Comparison of ENCODE assay signal across 22 cellular contexts in genomic region chr6:96811136-96811535, GRCh38. TPM values are rescaled to one million over a fixed set of nuclear protein-coding genes. Genes with fewer than 3 reads are reported as not detected.
"Had no signal": no experiment of that assay in that cellular context is flagged by ENCODE, and none has a peak within 500 bp of the region (broad histone marks: within the 10 kb centered on the region; RNA-seq: fewer than 3 reads in every experiment).

No MANE protein-coding gene starts in this region.

- H3K36me3 ChIP-seq: cardiac muscle cell, left lung, sigmoid colon, spleen, upper lobe of right lung had no signal

- H3K27ac Mint-ChIP-seq: activated naive CD8-positive, alpha-beta T cell; activated T-helper 2 cell treated with anti-CD3 and anti-CD28 coated beads, Interferon-gamma antibody, Interleukin-2, Interleukin-4, amounts not matched to agents 10 μg/mL and 5 μg/mL and 100 μg/mL, durations not matched to agents 14 hours and 24 hours and 36 hours; dendritic cell treated with granulocyte-macrophage colony-stimulating factor and Interleukin-4, amounts not matched to agents 40 ng/mL and 50 ng/mL, for 4 days; naive B cell; T-helper 1 cell treated with Interleukin-12 subunit alpha and Interleukin-12 subunit beta and Interleukin-4 antibody, amounts not matched to agents 30 μg/mL and 1 μg/mL, for 36 hours had no signal

- H3K4me1 ChIP-seq: left lung, spleen, upper lobe of right lung had no signal

- H3K36me3 Mint-ChIP-seq: activated naive CD8-positive, alpha-beta T cell; naive B cell had no signal

- H3K27ac ChIP-seq: cardiac muscle cell, left lung, sigmoid colon, spleen, upper lobe of right lung had no signal

- H3K4me3 ChIP-seq: cardiac muscle cell, left lung, sigmoid colon, spleen, upper lobe of right lung had no signal

- H3K9me3 ChIP-seq: left lung, sigmoid colon, spleen, upper lobe of right lung had no signal

- H3K4me1 Mint-ChIP-seq: naive B cell had no signal

- H3K27me3 Mint-ChIP-seq: dendritic cell treated with granulocyte-macrophage colony-stimulating factor and Interleukin-4, amounts not matched to agents 40 ng/mL and 50 ng/mL, for 4 days had no signal

- H3K9me3 Mint-ChIP-seq: activated T-cell treated with anti-CD3 and anti-CD28 coated beads, Interleukin-2, amount 50 U/mL, for 4 hours; activated T-helper 2 cell treated with anti-CD3 and anti-CD28 coated beads, Interferon-gamma antibody, Interleukin-2, Interleukin-4, amounts not matched to agents 10 μg/mL and 5 μg/mL and 100 μg/mL, durations not matched to agents 14 hours and 24 hours and 36 hours; dendritic cell treated with granulocyte-macrophage colony-stimulating factor and Interleukin-4, amounts not matched to agents 40 ng/mL and 50 ng/mL, for 4 days; naive B cell; T-helper 1 cell treated with Interleukin-12 subunit alpha and Interleukin-12 subunit beta and Interleukin-4 antibody, amounts not matched to agents 30 μg/mL and 1 μg/mL, for 36 hours had no signal

- H3K27me3 ChIP-seq: cardiac muscle cell, left lung, sigmoid colon, spleen, upper lobe of right lung had no signal

- H3K4me3 Mint-ChIP-seq: activated naive CD8-positive, alpha-beta T cell; activated T-cell treated with anti-CD3 and anti-CD28 coated beads, Interleukin-2, amount 50 U/mL, for 4 hours; dendritic cell treated with granulocyte-macrophage colony-stimulating factor and Interleukin-4, amounts not matched to agents 40 ng/mL and 50 ng/mL, for 4 days; naive B cell; T-helper 1 cell treated with Interleukin-12 subunit alpha and Interleukin-12 subunit beta and Interleukin-4 antibody, amounts not matched to agents 30 μg/mL and 1 μg/mL, for 36 hours had no signal

- DNase-seq: activated CD4-positive, alpha-beta T cell treated with anti-CD3 and anti-CD28 coated beads for 4 hours; activated CD4-positive, alpha-beta T cell treated with anti-CD3 and anti-CD28 coated beads, Interleukin-2, amount 50 U/mL, for 48 hours; activated CD4-positive, CD25-positive, alpha-beta regulatory T cell; activated CD8-positive, alpha-beta memory T cell treated with anti-CD3 and anti-CD28 coated beads, Interleukin-2, amount 50 U/mL, for 48 hours; activated naive CD4-positive, alpha-beta T cell; activated T-cell treated with anti-CD3 and anti-CD28 coated beads, Interleukin-2, amount 50 U/mL, for 4 hours; amniotic stem cell; effector CD4-positive, alpha-beta T cell; left lung; naive B cell; retina; sigmoid colon; spleen; stimulated activated CD4-positive, alpha-beta T cell treated with anti-CD3 and anti-CD28 coated beads, Interleukin-4, amount 100 ng/mL, for 1 hour; stimulated activated naive CD4-positive, alpha-beta T cell treated with Interleukin-2 at 50 U/mL for 16 hours; T1000; upper lobe of right lung had no signal

- ATAC-seq: activated T-cell treated with anti-CD3 and anti-CD28 coated beads, Interleukin-2, amount 50 U/mL, for 4 hours; left lung; upper lobe of right lung had no signal

RNA-seq across cellular contexts. Expression of gene GPR63, which starts 26.1 kb away (rescaled TPM):
- polyA plus RNA-seq: cardiac muscle cell had no signal
